In the genomic region with DNA sequence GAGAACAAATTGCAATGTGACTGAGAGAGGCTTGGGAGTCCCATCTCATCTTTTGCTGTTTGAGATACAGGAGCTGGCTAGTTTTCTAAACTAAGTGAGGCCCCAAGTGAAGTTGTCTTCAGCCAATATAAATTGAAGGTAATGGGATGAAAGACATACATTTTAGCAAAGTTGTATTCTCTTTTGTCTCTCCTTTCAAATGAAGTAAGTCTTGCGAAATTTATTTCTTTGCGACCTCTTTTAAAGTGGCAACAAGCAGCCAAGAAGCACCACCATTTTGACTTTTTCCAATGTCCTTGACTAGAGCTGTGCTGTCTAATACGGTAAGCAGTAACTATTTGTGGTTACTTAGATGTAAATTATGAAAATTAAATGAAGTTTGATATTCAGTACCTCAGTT, we compare ENCODE assay signal across 24 cellular contexts.
"Had no signal": no experiment of that assay in that cellular context is flagged by ENCODE, and none has a peak within 500 bp of the region (broad histone marks: within the 10 kb centered on the region; RNA-seq: fewer than 3 reads in every experiment).

No MANE protein-coding gene starts in this region.

- H3K27ac ChIP-seq: lower lobe of right lung, neutrophil, right atrium auricular region, testis had no signal

- H3K36me3 ChIP-seq: lower lobe of right lung, neutrophil, prostate gland, right atrium auricular region, tibial artery had no signal

- DNase-seq: cortex of kidney; effector memory CD8-positive, alpha-beta T cell; hypothalamus; immature natural killer cell; islet precursor cell; kidney glomerular epithelial cell; left ventricle myocardium superior; lower lobe of right lung; mucosa of descending colon; naive B cell; stimulated activated CD4-positive, alpha-beta T cell treated with anti-CD3 and anti-CD28 coated beads, Interleukin-12 subunit alpha, Interleukin-12 subunit beta, amount 100 ng/mL, for 4 hours; stimulated activated CD4-positive, alpha-beta T cell treated with anti-CD3 and anti-CD28 coated beads, Interleukin-1b, Interleukin-23, amount 100 ng/mL, for 48 hours; stimulated activated CD4-positive, alpha-beta T cell treated with anti-CD3 and anti-CD28 coated beads, Interleukin-4, amount 100 ng/mL, for 1 hour; stimulated activated CD8-positive, alpha-beta memory T cell treated with anti-CD3 and anti-CD28 coated beads, Interleukin-4, amount 100 ng/mL, for 48 hours; stimulated activated naive CD4-positive, alpha-beta T cell; stimulated activated naive CD8-positive, alpha-beta T cell treated with anti-CD3 and anti-CD28 coated beads, Interleukin-15, amount 100 ng/mL, for 72 hours; testis; tibial artery had no signal

- ATAC-seq: effector memory CD8-positive, alpha-beta T cell; left ventricle myocardium superior; lower lobe of right lung; mucosa of descending colon; natural killer cell treated with Interleukin-12 subunit alpha and Interleukin-12 subunit beta and Interleukin-15 and Interleukin-18, amount 100 ng/mL, for 72 hours; sciatic nerve; stimulated activated naive CD8-positive, alpha-beta T cell treated with anti-CD3 and anti-CD28 coated beads, Interleukin-15, amount 100 ng/mL, for 72 hours had no signal

- H3K27me3 ChIP-seq: neutrophil, right atrium auricular region, testis, tibial artery had no signal

- H3K4me1 ChIP-seq: lower lobe of right lung, prostate gland, right atrium auricular region, testis had no signal

- H3K4me2 ChIP-seq: smooth muscle cell had no signal

- H3K4me3 ChIP-seq: lower lobe of right lung, mucosa of descending colon, prostate gland, right atrium auricular region, smooth muscle cell, testis, tibial artery had no signal

- H3K9me3 ChIP-seq: lower lobe of right lung, mucosa of descending colon, neutrophil, prostate gland, testis, tibial artery had no signal
